Comparison of ENCODE assay signal across 1 cellular context in the genomic region with DNA sequence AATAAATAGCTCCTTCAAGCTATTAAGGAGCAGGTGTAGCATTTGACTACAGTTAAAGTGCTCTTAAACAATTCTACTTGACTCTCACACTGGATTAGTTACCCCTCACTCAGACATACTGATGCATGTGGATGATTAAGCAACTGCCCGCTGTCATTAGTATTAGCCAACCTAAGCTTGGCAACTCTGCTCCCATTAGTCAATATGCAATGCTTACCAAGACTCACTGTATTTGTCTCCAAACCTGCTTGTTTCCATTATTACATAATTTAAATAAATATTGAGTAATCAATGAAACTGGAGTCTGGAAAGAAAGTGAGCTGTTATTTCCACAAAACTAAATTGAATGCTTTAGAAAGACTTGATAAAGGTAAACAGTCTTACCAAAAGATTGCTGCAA.
TF ChIP-seq lines count a peak whose summit lies in the region.

No MANE protein-coding gene starts in this region.

TF ChIP-seq in SK-N-SH treated with all-trans-retinoic acid at 6 μM for 48 hours, 23 proteins besides CTCF, POLR2A, EP300 and RAD21 (continued from another document):
- TF ChIP-seq, protein P1, sequence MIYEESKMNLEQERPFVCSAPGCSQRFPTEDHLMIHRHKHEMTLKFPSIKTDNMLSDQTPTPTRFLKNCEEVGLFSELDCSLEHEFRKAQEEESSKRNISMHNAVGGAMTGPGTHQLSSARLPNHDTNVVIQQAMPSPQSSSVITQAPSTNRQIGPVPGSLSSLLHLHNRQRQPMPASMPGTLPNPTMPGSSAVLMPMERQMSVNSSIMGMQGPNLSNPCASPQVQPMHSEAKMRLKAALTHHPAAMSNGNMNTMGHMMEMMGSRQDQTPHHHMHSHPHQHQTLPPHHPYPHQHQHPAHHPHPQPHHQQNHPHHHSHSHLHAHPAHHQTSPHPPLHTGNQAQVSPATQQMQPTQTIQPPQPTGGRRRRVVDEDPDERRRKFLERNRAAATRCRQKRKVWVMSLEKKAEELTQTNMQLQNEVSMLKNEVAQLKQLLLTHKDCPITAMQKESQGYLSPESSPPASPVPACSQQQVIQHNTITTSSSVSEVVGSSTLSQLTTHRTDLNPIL (CRISPR knock-in tag; IDR thresholded peaks at IDR 0.05; ENCODE audit: low read depth), result no peak
- no peak for TF ChIP-seq BACH2 (CRISPR knock-in tag; IDR thresholded peaks at IDR 0.05; ENCODE audit: borderline replicate concordance)
- TF ChIP-seq ARNTL (CRISPR knock-in tag; IDR thresholded peaks at IDR 0.05; ENCODE audit: borderline replicate concordance, low read depth), result no peak
- TF ChIP-seq ISL1 (CRISPR knock-in tag; IDR thresholded peaks at IDR 0.05), result no peak
- no peak for TF ChIP-seq OSR1 (CRISPR knock-in tag; IDR thresholded peaks at IDR 0.05)
- TF ChIP-seq, protein P2, sequence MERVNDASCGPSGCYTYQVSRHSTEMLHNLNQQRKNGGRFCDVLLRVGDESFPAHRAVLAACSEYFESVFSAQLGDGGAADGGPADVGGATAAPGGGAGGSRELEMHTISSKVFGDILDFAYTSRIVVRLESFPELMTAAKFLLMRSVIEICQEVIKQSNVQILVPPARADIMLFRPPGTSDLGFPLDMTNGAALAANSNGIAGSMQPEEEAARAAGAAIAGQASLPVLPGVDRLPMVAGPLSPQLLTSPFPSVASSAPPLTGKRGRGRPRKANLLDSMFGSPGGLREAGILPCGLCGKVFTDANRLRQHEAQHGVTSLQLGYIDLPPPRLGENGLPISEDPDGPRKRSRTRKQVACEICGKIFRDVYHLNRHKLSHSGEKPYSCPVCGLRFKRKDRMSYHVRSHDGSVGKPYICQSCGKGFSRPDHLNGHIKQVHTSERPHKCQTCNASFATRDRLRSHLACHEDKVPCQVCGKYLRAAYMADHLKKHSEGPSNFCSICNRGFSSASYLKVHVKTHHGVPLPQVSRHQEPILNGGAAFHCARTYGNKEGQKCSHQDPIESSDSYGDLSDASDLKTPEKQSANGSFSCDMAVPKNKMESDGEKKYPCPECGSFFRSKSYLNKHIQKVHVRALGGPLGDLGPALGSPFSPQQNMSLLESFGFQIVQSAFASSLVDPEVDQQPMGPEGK (CRISPR knock-in tag; IDR thresholded peaks at IDR 0.05; ENCODE audit: borderline replicate concordance), result no peak
